ENCODE assay signal across 1 cellular context in genomic region chr7:106588576-106589494, GRCh38.
TF ChIP-seq lines count a peak whose summit lies in the region.

No MANE protein-coding gene starts in this region.

TF ChIP-seq in GM23338, 12 proteins besides CTCF, POLR2A, EP300 and RAD21 (continued from another document):
- TF ChIP-seq, protein P1, sequence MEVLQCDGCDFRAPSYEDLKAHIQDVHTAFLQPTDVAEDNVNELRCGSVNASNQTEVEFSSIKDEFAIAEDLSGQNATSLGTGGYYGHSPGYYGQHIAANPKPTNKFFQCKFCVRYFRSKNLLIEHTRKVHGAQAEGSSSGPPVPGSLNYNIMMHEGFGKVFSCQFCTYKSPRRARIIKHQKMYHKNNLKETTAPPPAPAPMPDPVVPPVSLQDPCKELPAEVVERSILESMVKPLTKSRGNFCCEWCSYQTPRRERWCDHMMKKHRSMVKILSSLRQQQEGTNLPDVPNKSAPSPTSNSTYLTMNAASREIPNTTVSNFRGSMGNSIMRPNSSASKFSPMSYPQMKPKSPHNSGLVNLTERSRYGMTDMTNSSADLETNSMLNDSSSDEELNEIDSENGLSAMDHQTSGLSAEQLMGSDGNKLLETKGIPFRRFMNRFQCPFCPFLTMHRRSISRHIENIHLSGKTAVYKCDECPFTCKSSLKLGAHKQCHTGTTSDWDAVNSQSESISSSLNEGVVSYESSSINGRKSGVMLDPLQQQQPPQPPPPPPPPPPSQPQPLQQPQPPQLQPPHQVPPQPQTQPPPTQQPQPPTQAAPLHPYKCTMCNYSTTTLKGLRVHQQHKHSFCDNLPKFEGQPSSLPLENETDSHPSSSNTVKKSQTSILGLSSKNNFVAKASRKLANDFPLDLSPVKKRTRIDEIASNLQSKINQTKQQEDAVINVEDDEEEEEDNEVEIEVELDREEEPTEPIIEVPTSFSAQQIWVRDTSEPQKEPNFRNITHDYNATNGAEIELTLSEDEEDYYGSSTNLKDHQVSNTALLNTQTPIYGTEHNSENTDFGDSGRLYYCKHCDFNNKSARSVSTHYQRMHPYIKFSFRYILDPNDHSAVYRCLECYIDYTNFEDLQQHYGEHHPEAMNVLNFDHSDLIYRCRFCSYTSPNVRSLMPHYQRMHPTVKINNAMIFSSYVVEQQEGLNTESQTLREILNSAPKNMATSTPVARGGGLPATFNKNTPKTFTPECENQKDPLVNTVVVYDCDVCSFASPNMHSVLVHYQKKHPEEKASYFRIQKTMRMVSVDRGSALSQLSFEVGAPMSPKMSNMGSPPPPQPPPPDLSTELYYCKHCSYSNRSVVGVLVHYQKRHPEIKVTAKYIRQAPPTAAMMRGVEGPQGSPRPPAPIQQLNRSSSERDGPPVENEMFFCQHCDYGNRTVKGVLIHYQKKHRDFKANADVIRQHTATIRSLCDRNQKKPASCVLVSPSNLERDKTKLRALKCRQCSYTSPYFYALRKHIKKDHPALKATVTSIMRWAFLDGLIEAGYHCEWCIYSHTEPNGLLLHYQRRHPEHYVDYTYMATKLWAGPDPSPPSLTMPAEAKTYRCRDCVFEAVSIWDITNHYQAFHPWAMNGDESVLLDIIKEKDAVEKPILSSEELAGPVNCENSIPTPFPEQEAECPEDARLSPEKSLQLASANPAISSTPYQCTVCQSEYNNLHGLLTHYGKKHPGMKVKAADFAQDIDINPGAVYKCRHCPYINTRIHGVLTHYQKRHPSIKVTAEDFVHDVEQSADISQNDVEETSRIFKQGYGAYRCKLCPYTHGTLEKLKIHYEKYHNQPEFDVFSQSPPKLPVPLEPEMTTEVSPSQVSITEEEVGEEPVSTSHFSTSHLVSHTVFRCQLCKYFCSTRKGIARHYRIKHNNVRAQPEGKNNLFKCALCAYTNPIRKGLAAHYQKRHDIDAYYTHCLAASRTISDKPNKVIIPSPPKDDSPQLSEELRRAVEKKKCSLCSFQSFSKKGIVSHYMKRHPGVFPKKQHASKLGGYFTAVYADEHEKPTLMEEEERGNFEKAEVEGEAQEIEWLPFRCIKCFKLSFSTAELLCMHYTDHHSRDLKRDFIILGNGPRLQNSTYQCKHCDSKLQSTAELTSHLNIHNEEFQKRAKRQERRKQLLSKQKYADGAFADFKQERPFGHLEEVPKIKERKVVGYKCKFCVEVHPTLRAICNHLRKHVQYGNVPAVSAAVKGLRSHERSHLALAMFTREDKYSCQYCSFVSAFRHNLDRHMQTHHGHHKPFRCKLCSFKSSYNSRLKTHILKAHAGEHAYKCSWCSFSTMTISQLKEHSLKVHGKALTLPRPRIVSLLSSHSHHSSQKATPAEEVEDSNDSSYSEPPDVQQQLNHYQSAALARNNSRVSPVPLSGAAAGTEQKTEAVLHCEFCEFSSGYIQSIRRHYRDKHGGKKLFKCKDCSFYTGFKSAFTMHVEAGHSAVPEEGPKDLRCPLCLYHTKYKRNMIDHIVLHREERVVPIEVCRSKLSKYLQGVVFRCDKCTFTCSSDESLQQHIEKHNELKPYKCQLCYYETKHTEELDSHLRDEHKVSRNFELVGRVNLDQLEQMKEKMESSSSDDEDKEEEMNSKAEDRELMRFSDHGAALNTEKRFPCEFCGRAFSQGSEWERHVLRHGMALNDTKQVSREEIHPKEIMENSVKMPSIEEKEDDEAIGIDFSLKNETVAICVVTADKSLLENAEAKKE (CRISPR knock-in tag; IDR thresholded peaks at IDR 0.05): no peak
- TF ChIP-seq JUNB (IDR thresholded peaks at IDR 0.05; ENCODE audit: unreplicated experiment) (no peak), REST (IDR thresholded peaks at IDR 0.05; ENCODE audit: unreplicated experiment) (no peak), STAT1 (IDR thresholded peaks at IDR 0.05; ENCODE audit: unreplicated experiment) (no peak), POLR2AphosphoS5 (IDR thresholded peaks at IDR 0.05; ENCODE audit: low read depth) (no peak), EZH2phosphoT487 (IDR thresholded peaks at IDR 0.05; ENCODE audit: unreplicated experiment) (no peak)
TF ChIP-seq in GM23338: peak in this region for 0.
